In genomic region chr2:157890960-157891629, GRCh38 we compare ENCODE assay signal across 14 cellular contexts. TPM values are rescaled to one million over a fixed set of nuclear protein-coding genes. Genes with fewer than 3 reads are reported as not detected.
DNase-seq lines count a peak whose midpoint lies in the region; ATAC-seq lines count a peak whose summit lies in the region.
"Had no signal": no experiment of that assay in that cellular context is flagged by ENCODE, and none has a peak within 500 bp of the region (broad histone marks: within the 10 kb centered on the region; RNA-seq: fewer than 3 reads in every experiment).

No MANE protein-coding gene starts in this region.

- H3K9me3 Mint-ChIP-seq in activated CD4-positive, alpha-beta T cell treated with anti-CD3 and anti-CD28 coated beads, Interleukin-2, amount 10 ng/mL, durations not matched to agents 24 days and 14 days = peaks cover 21% of the 10 kb centered on the region
- H3K9me3 Mint-ChIP-seq: natural killer cell treated with Interleukin-12 subunit alpha and Interleukin-12 subunit beta and Interleukin-15 and Interleukin-18, amount 100 ng/mL, for 72 hours had no signal

- H3K9me3 ChIP-seq in T-helper 17 cell (ENCODE audit: control insufficient read depth, low read length, poor library complexity, severe bottlenecking) = no peaks in the 10 kb centered on the region
- H3K9me3 ChIP-seq: adrenal gland, left ventricle myocardium inferior had no signal

- DNase-seq in activated CD4-positive, alpha-beta T cell treated with anti-CD3 and anti-CD28 coated beads, Interleukin-2, amount 10 ng/mL, durations not matched to agents 24 days and 14 days = no peak
- DNase-seq in activated CD4-positive, alpha-beta T cell treated with anti-CD3 and anti-CD28 coated beads, Interleukin-2, amount 50 U/mL, for 48 hours = no peak
- peak; percentile 30 for DNase-seq in NCI-H1105 (lab: John Stamatoyannopoulos, UW)
- no peak for DNase-seq in T-helper 17 cell
- DNase-seq in left kidney (ENCODE audit: low read depth, low spot score) = peak; percentile 70
- DNase-seq in HPDE6-E6E7 (ENCODE audit: extremely low spot score) = no peak
- DNase-seq in mesenteric fat pad (ENCODE audit: low spot score) = no peak
- no peak for DNase-seq in stimulated activated CD4-positive, alpha-beta T cell treated with anti-CD3 and anti-CD28 coated beads, Interleukin-1b, Interleukin-23, amount 100 ng/mL, for 48 hours
- DNase-seq: activated CD4-positive, alpha-beta T cell treated with anti-CD3 and anti-CD28 coated beads for 48 hours; adrenal gland; DMS79; left ventricle myocardium inferior; stimulated activated CD4-positive, alpha-beta T cell treated with anti-CD3 and anti-CD28 coated beads, Interleukin-2, amount 100 ng/mL, for 24 hours had no signal

- peaks cover 23% of the 10 kb centered on the region for H3K36me3 Mint-ChIP-seq in activated CD4-positive, alpha-beta T cell treated with anti-CD3 and anti-CD28 coated beads, Interleukin-2, amount 10 ng/mL, durations not matched to agents 24 days and 14 days (ENCODE audit: low read depth)
- H3K36me3 Mint-ChIP-seq in T-helper 17 cell (ENCODE audit: low read depth) = peaks cover 4% of the 10 kb centered on the region

- H3K27ac Mint-ChIP-seq in activated CD4-positive, alpha-beta T cell treated with anti-CD3 and anti-CD28 coated beads, Interleukin-2, amount 10 ng/mL, durations not matched to agents 24 days and 14 days = peak overlapping the region; percentile 71
- peak overlapping the region; percentile 93 for H3K27ac Mint-ChIP-seq in T-helper 17 cell

- ATAC-seq in T-helper 17 cell = no peak
- ATAC-seq: natural killer cell treated with Interleukin-12 subunit alpha and Interleukin-12 subunit beta and Interleukin-15 and Interleukin-18, amount 100 ng/mL, for 72 hours had no signal

- intact Hi-C loops in activated CD4-positive, alpha-beta T cell treated with anti-CD3 and anti-CD28 coated beads, Interleukin-2, amount 10 ng/mL, durations not matched to agents 24 days and 14 days (cut with micrococcal nuclease) = loop anchor here (10.0 kb wide), 1 partner anchor 304 kb away; no protein-coding TSS in a partner anchor

- no peaks in the 10 kb centered on the region for H3K27me3 Mint-ChIP-seq in activated CD4-positive, alpha-beta T cell treated with anti-CD3 and anti-CD28 coated beads, Interleukin-2, amount 10 ng/mL, durations not matched to agents 24 days and 14 days
- H3K27me3 Mint-ChIP-seq in T-helper 17 cell = no peaks in the 10 kb centered on the region

- peak overlapping the region; percentile 60 for H3K4me3 Mint-ChIP-seq in activated CD4-positive, alpha-beta T cell treated with anti-CD3 and anti-CD28 coated beads, Interleukin-2, amount 10 ng/mL, durations not matched to agents 24 days and 14 days
- peak overlapping the region; percentile 82 for H3K4me3 Mint-ChIP-seq in T-helper 17 cell
- H3K4me3 Mint-ChIP-seq: natural killer cell treated with Interleukin-12 subunit alpha and Interleukin-12 subunit beta and Interleukin-15 and Interleukin-18, amount 100 ng/mL, for 72 hours had no signal

- peaks cover 44% of the 10 kb centered on the region for H3K4me1 Mint-ChIP-seq in activated CD4-positive, alpha-beta T cell treated with anti-CD3 and anti-CD28 coated beads, Interleukin-2, amount 10 ng/mL, durations not matched to agents 24 days and 14 days
- H3K4me1 Mint-ChIP-seq in T-helper 17 cell = peaks cover 38% of the 10 kb centered on the region

RNA-seq across cellular contexts. Expression of gene ACVR1, which starts 15.0 kb away (rescaled TPM):
- 45.5 and 50.7 TPM in 2 replicates for total RNA-seq in activated CD4-positive, alpha-beta T cell treated with anti-CD3 and anti-CD28 coated beads, Interleukin-2, amount 10 ng/mL, durations not matched to agents 24 days and 14 days
- total RNA-seq in T-helper 17 cell (10 to 100 TPM; 37.4 to 38.2 TPM), mesenteric fat pad (37.7 TPM)

Comparison
In these comparisons a context has a peak if more than half of its experiments do, and no peak if none do; other contexts are left out.
1. DNase-seq: peak in NCI-H1105 (single experiment) and left kidney (single experiment); none in activated CD4-positive, alpha-beta T cell treated with anti-CD3 and anti-CD28 coated beads, Interleukin-2, amount 10 ng/mL, durations not matched to agents 24 days and 14 days (single experiment), activated CD4-positive, alpha-beta T cell treated with anti-CD3 and anti-CD28 coated beads, Interleukin-2, amount 50 U/mL, for 48 hours (0 of 2), T-helper 17 cell (0 of 3), HPDE6-E6E7 (single experiment), mesenteric fat pad (single experiment) and stimulated activated CD4-positive, alpha-beta T cell treated with anti-CD3 and anti-CD28 coated beads, Interleukin-1b, Interleukin-23, amount 100 ng/mL, for 48 hours (single experiment).